ENCODE assay signal across 15 cellular contexts in the genomic region with DNA sequence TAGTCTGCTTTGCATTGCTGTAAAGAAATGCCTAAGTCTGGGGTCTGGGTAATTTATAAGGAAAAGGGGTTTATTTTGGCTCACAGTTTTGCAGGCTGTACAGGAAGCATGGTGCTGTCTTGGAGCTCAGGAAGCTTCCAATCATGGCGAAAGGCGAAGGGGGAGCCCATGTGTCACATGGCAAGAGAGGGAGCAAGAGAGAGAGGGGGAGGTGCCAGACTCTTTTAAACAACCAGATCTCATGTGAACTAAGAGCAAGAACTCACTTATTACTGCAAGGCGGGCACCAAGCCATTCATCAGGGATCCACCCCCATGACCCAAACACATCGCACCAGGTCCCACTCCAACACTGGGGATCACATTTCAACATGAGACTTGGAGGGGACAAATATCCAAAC.
A peak's percentile ranks its signal among the peaks of the same experiment; 100 is the strongest.
DNase-seq lines count a peak whose midpoint lies in the region; ATAC-seq, FAIRE-seq and TF ChIP-seq lines count a peak whose summit lies in the region.
"Had no signal": no experiment of that assay in that cellular context is flagged by ENCODE, and none has a peak within 500 bp of the region (broad histone marks: within the 10 kb centered on the region; RNA-seq: fewer than 3 reads in every experiment).

No MANE protein-coding gene starts in this region.

- no peak for FAIRE-seq in H1 (lab: Jason Lieb, UNC)
- FAIRE-seq: A549 had no signal

- no peak overlapping the region for H3K9ac ChIP-seq in H1 (replicated peaks in 1 of 4; ENCODE audit: extremely low read depth in 1 of 4, low read depth in 3 of 4, low read length in 3 of 4)

- H3K4me1 ChIP-seq in GM23338 (ENCODE audit: insufficient read depth) (peaks cover under 1% of the 10 kb centered on the region; the same call in 1 of the 2 replicates), H1 (replicated peaks in 1 of 4; ENCODE audit: control insufficient read depth in 3 of 4, insufficient read depth in 4 of 4, low read length in 3 of 4) (peaks cover 0 to 6% (median 1%) of the 10 kb centered on the region in 4 experiments; a peak in 2 of 7 replicates)
- H3K4me1 ChIP-seq: A549, BE2C, Caco-2 had no signal

- no peak overlapping the region for H3K23ac ChIP-seq in H1 (ENCODE audit: insufficient read length)

- no peak overlapping the region for H2BK15ac ChIP-seq in H1 (ENCODE audit: low read length)

- H3K18ac ChIP-seq in H1 (ENCODE audit: extremely low read depth, low read length): no peak overlapping the region

- H3K4me3 ChIP-seq in GM23338: no peak overlapping the region
- no peak overlapping the region for H3K4me3 ChIP-seq in H1 (ENCODE audit: extremely low read depth in 1 of 4, insufficient read depth in 2 of 4, low read depth in 3 of 4, low read length in 4 of 4)
- H3K4me3 ChIP-seq: A549 had no signal

- CTCF ChIA-PET in H1 (lab: Charles Lee; ENCODE audit: partially characterized antibody): interaction anchor here (1.8 kb wide), 1 partner anchor 10 kb away, joined by 5 read pairs; no protein-coding TSS in a partner anchor

- peak overlapping the region; percentile 9; the same call in 1 of the 2 replicates for H2BK12ac ChIP-seq in H1 (ENCODE audit: low read depth, low read length)

- no peak overlapping the region for H2BK5ac ChIP-seq in H1 (ENCODE audit: low read depth, low read length)

- no peak overlapping the region for H2AK5ac ChIP-seq in H1 (ENCODE audit: low read depth, low read length)

- H3K27me3 Mint-ChIP-seq in GM23338 (ENCODE audit: insufficient read depth, low read depth, poor library complexity) (no peaks in the 10 kb centered on the region), osteocyte (ENCODE audit: unreplicated experiment) (no peaks in the 10 kb centered on the region)

- H4K5ac ChIP-seq in H1 (ENCODE audit: insufficient read length, low read depth, low read length): no peak overlapping the region

- H3K4ac ChIP-seq in H1 (replicated peaks; ENCODE audit: insufficient read length, low read depth, low read length): no peak overlapping the region

- H3K4me3 Mint-ChIP-seq in GM23338: no peak overlapping the region
- H3K4me3 Mint-ChIP-seq in osteocyte (ENCODE audit: unreplicated experiment): no peak overlapping the region
- H3K4me3 Mint-ChIP-seq: CD8-positive, alpha-beta memory T cell had no signal

- no peak overlapping the region for H3K56ac ChIP-seq in H1 (replicated peaks; ENCODE audit: insufficient read length, low read depth, low read length)

- H3K36me3 Mint-ChIP-seq in GM23338 (ENCODE audit: low read depth) (no peaks in the 10 kb centered on the region), osteocyte (ENCODE audit: unreplicated experiment) (no peaks in the 10 kb centered on the region)
- H3K36me3 Mint-ChIP-seq: CD8-positive, alpha-beta memory T cell had no signal

- H3K27me3 ChIP-seq in GM23338 (ENCODE audit: insufficient read depth) (no peaks in the 10 kb centered on the region), H1 (replicated peaks in 1 of 4; ENCODE audit: control insufficient read depth in 3 of 4, extremely low read depth in 1 of 4, insufficient read depth in 3 of 4, low read length in 3 of 4) (peaks cover 0 to 3% (median 1%) of the 10 kb centered on the region in 4 experiments; a peak in 1 of 7 replicates)
- H3K27me3 ChIP-seq: BE2C had no signal

- H3K79me1 ChIP-seq in H1 (ENCODE audit: low read depth, low read length): no peaks in the 10 kb centered on the region

- no peak for TF ChIP-seq EP300 in H1 (IDR thresholded peaks at IDR 0.05; ENCODE audit: borderline replicate concordance in 1 of 2, low read depth in 2 of 2, low read length in 2 of 2)

- WGBS in H1 (ENCODE audit: extremely low coverage in 1 of 2, insufficient coverage in 1 of 2, insufficient read length in 1 of 2, insufficient replicate concordance in 2 of 2, low coverage in 1 of 2, low lambda C conversion rate in 2 of 2, missing lambda C conversion rate in 1 of 2), 2 experiments: 80% methylated on average over 4 of the region's 4 CpGs; no CpG with 5 or more reads in 1 of the 2 experiments

- H3F3A ChIP-seq in GM23338 (replicated peaks; ENCODE audit: low read depth): 0 out of 2 replicates have a peak, but pooled peaks cover 8% of the 10 kb centered on the region

- POLR2A ChIA-PET in H1 (lab: Charles Lee; ENCODE audit: partially characterized antibody): interaction anchor here (1.1 to 1.4 kb wide), 2 partner anchors 10 to 30 kb away, joined by 3 to 4 read pairs; no protein-coding TSS in a partner anchor

- H3K14ac ChIP-seq in H1 (ENCODE audit: insufficient read length): no peak overlapping the region

- H4K20me1 ChIP-seq in GM23338 (replicated peaks; ENCODE audit: insufficient read depth) (no peaks in the 10 kb centered on the region), H1 (replicated peaks in 1 of 2; ENCODE audit: control insufficient read depth in 1 of 2, insufficient read depth in 2 of 2, low read length in 2 of 2) (no peaks in the 10 kb centered on the region)

- H3K4me1 Mint-ChIP-seq in GM23338 (no peaks in the 10 kb centered on the region), osteocyte (ENCODE audit: unreplicated experiment) (no peaks in the 10 kb centered on the region)
- H3K4me1 Mint-ChIP-seq: CD8-positive, alpha-beta memory T cell had no signal

- no peak overlapping the region for H2BK20ac ChIP-seq in H1 (ENCODE audit: low read length)

- H3K27ac ChIP-seq in C4-2B: peak overlapping the region; percentile 39
- no peak overlapping the region for H3K27ac ChIP-seq in GM23338 (ENCODE audit: low read depth)
- no peak overlapping the region for H3K27ac ChIP-seq in H1 (ENCODE audit: low read depth, low read length)
- H3K27ac ChIP-seq: A549 had no signal

- TF ChIP-seq POLR2A in H1 (IDR thresholded peaks at IDR 0.05; ENCODE audit: control extremely low read depth in 1 of 2, low read depth in 2 of 2, low read length in 2 of 2): no peak

- H3K4me2 ChIP-seq in GM23338 (no peak overlapping the region), H1 (ENCODE audit: insufficient read depth in 1 of 2, low read depth in 2 of 2, low read length in 2 of 2) (no peak overlapping the region)
- H3K4me2 ChIP-seq: A549 had no signal

- H3K79me2 ChIP-seq in GM23338 (replicated peaks; ENCODE audit: insufficient read depth) (no peaks in the 10 kb centered on the region), H1 (ENCODE audit: control insufficient read depth in 1 of 2, insufficient read depth in 2 of 2, low read length in 2 of 2) (no peaks in the 10 kb centered on the region)

- H3K36me3 ChIP-seq in GM23338 (ENCODE audit: insufficient read depth) (no peaks in the 10 kb centered on the region; the same call in 1 of the 2 replicates), H1 (ENCODE audit: control insufficient read depth in 2 of 4, insufficient read depth in 4 of 4, low read length in 3 of 4) (no peaks in the 10 kb centered on the region)
- H3K36me3 ChIP-seq: BE2C had no signal

- ATAC-seq in GM23338: no peak
- ATAC-seq: A549 had no signal

- TF ChIP-seq RAD21 in H1 (IDR thresholded peaks at IDR 0.05 in 1 of 2, conservative IDR thresholded peaks at IDR 0.05 in 1 of 2; ENCODE audit: low read depth in 2 of 2, low read length in 2 of 2): no peak

- no peak overlapping the region for H4K91ac ChIP-seq in H1 (replicated peaks; ENCODE audit: insufficient read length, low read length)

- H3K9me3 ChIP-seq in H1 (ENCODE audit: insufficient read depth in 2 of 2, low read depth in 1 of 2, low read length in 1 of 2): no peaks in the 10 kb centered on the region
- H3K9me3 ChIP-seq: A549, BE2C had no signal

- no peaks in the 10 kb centered on the region for H3K23me2 ChIP-seq in H1 (ENCODE audit: low read depth, low read length)

- H3K9me2 ChIP-seq in GM23338 (ENCODE audit: insufficient read depth): peaks cover 11% of the 10 kb centered on the region

- TF ChIP-seq CTCF in C4-2B (conservative IDR thresholded peaks at IDR 0.05): no peak
- TF ChIP-seq CTCF in GM23338 (conservative IDR thresholded peaks at IDR 0.05; ENCODE audit: low read depth in 2 of 2): no peak
- TF ChIP-seq CTCF in H1 (IDR thresholded peaks at IDR 0.05; ENCODE audit: control extremely low read depth in 1 of 3, insufficient read depth in 1 of 3, low read depth in 1 of 3, low read length in 3 of 3): no peak
- no peak for TF ChIP-seq CTCF in osteocyte (IDR thresholded peaks at IDR 0.05)

- H2BK120ac ChIP-seq in H1 (replicated peaks; ENCODE audit: low read depth, low read length): no peak overlapping the region

- H3K9me3 Mint-ChIP-seq in GM23338: no peaks in the 10 kb centered on the region
- H3K9me3 Mint-ChIP-seq in osteocyte (ENCODE audit: unreplicated experiment): no peaks in the 10 kb centered on the region
- H3K9me3 Mint-ChIP-seq: CD8-positive, alpha-beta memory T cell had no signal

- H2AFZ ChIP-seq in GM23338 (peak overlapping the region; percentile 48), H1 (ENCODE audit: low read length) (peak overlapping the region; percentile 66)

- no peak overlapping the region for H4K8ac ChIP-seq in H1 (ENCODE audit: extremely low read depth, insufficient read depth, low read length)

- no peak overlapping the region for H3K27ac Mint-ChIP-seq in GM23338
- H3K27ac Mint-ChIP-seq in osteocyte (ENCODE audit: unreplicated experiment): no peak overlapping the region
- H3K27ac Mint-ChIP-seq: CD8-positive, alpha-beta memory T cell had no signal

- peak; percentile 25 for DNase-seq in GM23338 (ENCODE audit: low spot score)
- peak in 1 of 2 experiments; percentile 37 for DNase-seq in H1 (ENCODE audit: low read depth in 1 of 2, low spot score in 2 of 2)
- DNase-seq in osteocyte (ENCODE audit: extremely low spot score, unreplicated experiment): peak; percentile 82
- DNase-seq in GOT3 (lab: John Stamatoyannopoulos, UW): no peak
- no peak for DNase-seq in GF-D8 (lab: John Stamatoyannopoulos, UW)
- no peak for DNase-seq in nucleus accumbens (lab: John Stamatoyannopoulos, UW)
- DNase-seq: BE2C; Caco-2; CD8-positive, alpha-beta memory T cell; DND-41; HCEC 1CT; IMR-90; KBM-7 had no signal

TF ChIP-seq in GM23338, 12 proteins besides CTCF, POLR2A, EP300 and RAD21 (continues in another document):
- no peak for TF ChIP-seq EZH2phosphoT487 (IDR thresholded peaks at IDR 0.05; ENCODE audit: unreplicated experiment)
- no peak for TF ChIP-seq JUNB (IDR thresholded peaks at IDR 0.05; ENCODE audit: unreplicated experiment)
- no peak for TF ChIP-seq CREB1 (CRISPR knock-in tag; IDR thresholded peaks at IDR 0.05; ENCODE audit: low read depth)

TF ChIP-seq in H1, 55 proteins besides CTCF, POLR2A, EP300 and RAD21:
- TF ChIP-seq HDAC6 (IDR thresholded peaks at IDR 0.05; ENCODE audit: low read depth, low read length) (no peak), RNF2 (IDR thresholded peaks at IDR 0.05; ENCODE audit: borderline replicate concordance, low read depth, low read length, missing control alignments, poor library complexity, severe bottlenecking) (no peak), SP2 (IDR thresholded peaks at IDR 0.05; ENCODE audit: low read length) (no peak), EGR1 (IDR thresholded peaks at IDR 0.05; ENCODE audit: borderline replicate concordance, low read depth, low read length) (no peak), TAF1 (IDR thresholded peaks at IDR 0.05; ENCODE audit: low read depth, low read length) (no peak), BACH1 (IDR thresholded peaks at IDR 0.05; ENCODE audit: low read length) (no peak)
TF ChIP-seq in H1: peak in this region for 0.

Comparison
In these comparisons a context has a peak if more than half of its experiments do, and no peak if none do; other contexts are left out.
1. DNase-seq: peak in GM23338 (single experiment) and osteocyte (single experiment); none in GOT3 (single experiment), GF-D8 (single experiment) and nucleus accumbens (0 of 56).